In the genomic region with DNA sequence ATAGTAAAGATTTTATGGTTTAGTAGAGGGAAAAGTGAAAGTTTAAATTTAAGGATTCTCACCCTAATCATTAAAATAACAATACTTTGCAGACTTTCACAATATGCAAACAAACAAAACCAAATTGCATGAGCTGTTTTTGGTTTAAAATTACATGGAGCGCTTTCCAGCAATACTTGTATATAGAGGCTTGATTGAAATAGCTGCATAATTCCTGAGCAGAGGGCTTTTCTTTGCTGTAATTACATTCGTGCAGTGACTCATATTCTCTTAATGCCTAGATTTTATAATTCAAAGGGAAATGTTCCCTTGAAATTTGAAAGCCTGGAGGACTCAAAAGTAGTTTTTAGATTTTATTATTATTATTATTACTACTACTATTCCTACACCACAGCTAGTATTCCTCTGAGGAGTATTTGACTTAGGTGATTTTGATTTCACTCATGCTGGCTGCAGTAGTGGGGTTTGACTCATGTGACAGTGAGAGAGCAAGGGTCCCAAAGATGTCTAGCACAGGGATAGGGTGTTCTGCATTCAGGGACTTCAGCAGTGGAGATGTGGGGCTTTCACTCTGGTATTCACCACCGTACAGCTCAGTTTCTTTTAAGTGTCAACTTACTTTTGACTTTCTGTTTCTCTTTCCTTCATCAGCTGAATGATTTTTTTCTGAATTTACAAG, we compare ENCODE assay signal across 13 cellular contexts.
DNase-seq lines count a peak whose midpoint lies in the region; ATAC-seq, FAIRE-seq and TF ChIP-seq lines count a peak whose summit lies in the region.
"Had no signal": no experiment of that assay in that cellular context is flagged by ENCODE, and none has a peak within 500 bp of the region (broad histone marks: within the 10 kb centered on the region; RNA-seq: fewer than 3 reads in every experiment).

No MANE protein-coding gene starts in this region.

- TF ChIP-seq RAD21 in HepG2 (CRISPR knock-in tag; IDR thresholded peaks at IDR 0.05), result no peak

- no peak overlapping the region for H3K9ac ChIP-seq in HepG2 (ENCODE audit: insufficient read depth, low read depth, low read length)

- WGBS in HepG2 (ENCODE audit: low lambda C conversion rate), result 38% methylated on average over 3 of the region's 3 CpGs

- H3K27me3 ChIP-seq in HepG2 (ENCODE audit: control insufficient read depth in 1 of 2, insufficient read depth in 2 of 2, low read length in 2 of 2), result no peaks in the 10 kb centered on the region
- H3K27me3 ChIP-seq: spleen had no signal

- TF ChIP-seq CTCF in HepG2 (CRISPR knock-in tag; IDR thresholded peaks at IDR 0.05), result no peak
- TF ChIP-seq CTCF in WTC11 (IDR thresholded peaks at IDR 0.05), result no peak

- peaks cover 16% of the 10 kb centered on the region for H3K4me1 Mint-ChIP-seq in WTC11
- H3K4me1 Mint-ChIP-seq: stimulated activated memory B cell treated with anti-CD40 and anti-IgM and Interleukin-4, amounts not matched to agents 10 μg/mL and 1 μg/mL and 100 μg/mL, for 72 hours had no signal

- no peak overlapping the region for H3K4me3 ChIP-seq in HepG2 (replicated peaks in 1 of 3; ENCODE audit: insufficient read depth in 1 of 3, low read depth in 2 of 3, low read length in 3 of 3)
- H3K4me3 ChIP-seq: spleen had no signal

- H3K4me1 ChIP-seq in HepG2 (ENCODE audit: insufficient read depth, low read length), result no peaks in the 10 kb centered on the region
- H3K4me1 ChIP-seq: spleen had no signal

- H3K27ac Mint-ChIP-seq in WTC11, result no peak overlapping the region; the same call in 1 of the 2 replicates
- H3K27ac Mint-ChIP-seq: CD4-positive, CD25-positive, alpha-beta regulatory T cell; stimulated activated memory B cell treated with anti-CD40 and anti-IgM and Interleukin-4, amounts not matched to agents 10 μg/mL and 1 μg/mL and 100 μg/mL, for 72 hours had no signal

- FAIRE-seq in HepG2 (lab: Jason Lieb, UNC), result no peak

- no peak for TF ChIP-seq POLR2A in HepG2 (IDR thresholded peaks at IDR 0.05; ENCODE audit: insufficient read depth in 1 of 2, low read depth in 2 of 2, low read length in 2 of 2)

- intact Hi-C loops in HepG2 (cut with micrococcal nuclease; ENCODE audit: unreplicated experiment), result no loop called here

- H3K36me3 Mint-ChIP-seq in WTC11, result peaks cover 15% of the 10 kb centered on the region

- no peak overlapping the region for H3K27ac ChIP-seq in HepG2 (ENCODE audit: extremely low read length, insufficient read depth, low read length)
- H3K27ac ChIP-seq: spleen, WERI-Rb-1 had no signal

- H3K4me2 ChIP-seq in HepG2 (ENCODE audit: low read depth, low read length), result no peak overlapping the region

- peaks cover 11% of the 10 kb centered on the region for H3K9me3 Mint-ChIP-seq in WTC11

- no TSS peak for BruUV-seq in HepG2 (replicated peaks; lab: Mats Ljungman, UMichigan)

- TF ChIP-seq EP300 in HepG2 (IDR thresholded peaks at IDR 0.05; ENCODE audit: low read depth in 2 of 2, low read length in 2 of 2) (no peak), HepG2 (CRISPR knock-in tag; IDR thresholded peaks at IDR 0.05; ENCODE audit: borderline replicate concordance) (no peak)

- no peak overlapping the region for H2AFZ ChIP-seq in HepG2 (ENCODE audit: low read length)

- CTCF ChIA-PET in HepG2 (lab: Yijun Ruan, JAX; ENCODE audit: low intra/inter-chr PET ratio, low total read pairs), result no interaction called here
- CTCF ChIA-PET in WTC11 (lab: Charles Lee), result interaction anchor here (1.6 kb wide), 1 partner anchor 145 kb away, joined by 3 read pairs; no protein-coding TSS in a partner anchor

- no peaks in the 10 kb centered on the region for H3K36me3 ChIP-seq in HepG2 (replicated peaks in 1 of 2; ENCODE audit: control insufficient read depth in 1 of 2, insufficient read depth in 2 of 2, low read length in 2 of 2)
- H3K36me3 ChIP-seq: spleen, WERI-Rb-1 had no signal

- H3K79me2 ChIP-seq in HepG2 (ENCODE audit: insufficient read depth, low read length), result no peaks in the 10 kb centered on the region

- H4K20me1 ChIP-seq in HepG2 (ENCODE audit: insufficient read depth, low read length), result no peaks in the 10 kb centered on the region

- DNase-seq in HepG2 (ENCODE audit: low spot score), result no peak
- DNase-seq in KG1 (lab: John Stamatoyannopoulos, UW), result no peak
- DNase-seq in WTC11 (ENCODE audit: low spot score), result no peak
- no peak for DNase-seq in NAMALWA (ENCODE audit: low spot score)
- DNase-seq: CD4-positive, CD25-positive, alpha-beta regulatory T cell; effector CD8-positive, alpha-beta T cell; spleen; WERI-Rb-1 had no signal

- POLR2A ChIA-PET in HepG2 (lab: Yijun Ruan, JAX), result no interaction called here
- POLR2A ChIA-PET in WTC11 (lab: Charles Lee), result no interaction called here

- ATAC-seq in GM18498 (IDR thresholded peaks at IDR 0.05; ENCODE audit: unreplicated experiment) (peak; percentile 90), GM19452 (IDR thresholded peaks at IDR 0.05; ENCODE audit: unreplicated experiment) (peak; percentile 89), HG02840 (IDR thresholded peaks at IDR 0.05; ENCODE audit: low FRiP score, unreplicated experiment) (peak; percentile 72), HG03565 (IDR thresholded peaks at IDR 0.05; ENCODE audit: unreplicated experiment) (peak; percentile 85), HepG2 (no peak), WTC11 (no peak)
- ATAC-seq: stimulated activated memory B cell treated with anti-CD40 and anti-IgM and Interleukin-4, amounts not matched to agents 10 μg/mL and 1 μg/mL and 100 μg/mL, for 72 hours had no signal

- H3K27me3 Mint-ChIP-seq in WTC11 (ENCODE audit: low read depth), result no peaks in the 10 kb centered on the region
- H3K27me3 Mint-ChIP-seq: CD4-positive, CD25-positive, alpha-beta regulatory T cell; stimulated activated memory B cell treated with anti-CD40 and anti-IgM and Interleukin-4, amounts not matched to agents 10 μg/mL and 1 μg/mL and 100 μg/mL, for 72 hours had no signal

- in situ Hi-C loops in HepG2 (cut with HindIII; ENCODE audit: extremely low pct_ligation_motif_present, low pct_unique_long_range_greater_than_20kb), result no loop called here

- no peak overlapping the region for H3K4me3 Mint-ChIP-seq in WTC11
- H3K4me3 Mint-ChIP-seq: CD4-positive, CD25-positive, alpha-beta regulatory T cell; stimulated activated memory B cell treated with anti-CD40 and anti-IgM and Interleukin-4, amounts not matched to agents 10 μg/mL and 1 μg/mL and 100 μg/mL, for 72 hours had no signal

- H3K9me3 ChIP-seq in HepG2 (ENCODE audit: low read length), result no peaks in the 10 kb centered on the region

TF ChIP-seq in HepG2, 621 proteins besides CTCF, POLR2A, EP300 and RAD21:
- no peak for TF ChIP-seq KLF9 (CRISPR knock-in tag; IDR thresholded peaks at IDR 0.05; ENCODE audit: low read depth)
- no peak for TF ChIP-seq ELF3 (CRISPR knock-in tag; IDR thresholded peaks at IDR 0.05)
- no peak for TF ChIP-seq PCBP2 (optimal IDR thresholded peaks at IDR 0.05; ENCODE audit: low read depth, low read length, poor library complexity, severe bottlenecking)

TF ChIP-seq in WTC11, 78 proteins besides CTCF, POLR2A, EP300 and RAD21:
- TF ChIP-seq, protein P1, sequence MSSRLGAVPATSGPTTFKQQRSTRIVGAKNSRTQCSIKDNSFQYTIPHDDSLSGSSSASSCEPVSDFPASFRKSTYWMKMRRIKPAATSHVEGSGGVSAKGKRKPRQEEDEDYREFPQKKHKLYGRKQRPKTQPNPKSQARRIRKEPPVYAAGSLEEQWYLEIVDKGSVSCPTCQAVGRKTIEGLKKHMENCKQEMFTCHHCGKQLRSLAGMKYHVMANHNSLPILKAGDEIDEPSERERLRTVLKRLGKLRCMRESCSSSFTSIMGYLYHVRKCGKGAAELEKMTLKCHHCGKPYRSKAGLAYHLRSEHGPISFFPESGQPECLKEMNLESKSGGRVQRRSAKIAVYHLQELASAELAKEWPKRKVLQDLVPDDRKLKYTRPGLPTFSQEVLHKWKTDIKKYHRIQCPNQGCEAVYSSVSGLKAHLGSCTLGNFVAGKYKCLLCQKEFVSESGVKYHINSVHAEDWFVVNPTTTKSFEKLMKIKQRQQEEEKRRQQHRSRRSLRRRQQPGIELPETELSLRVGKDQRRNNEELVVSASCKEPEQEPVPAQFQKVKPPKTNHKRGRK (CRISPR knock-in tag; IDR thresholded peaks at IDR 0.05; ENCODE audit: borderline replicate concordance), result no peak
- TF ChIP-seq, protein P2, sequence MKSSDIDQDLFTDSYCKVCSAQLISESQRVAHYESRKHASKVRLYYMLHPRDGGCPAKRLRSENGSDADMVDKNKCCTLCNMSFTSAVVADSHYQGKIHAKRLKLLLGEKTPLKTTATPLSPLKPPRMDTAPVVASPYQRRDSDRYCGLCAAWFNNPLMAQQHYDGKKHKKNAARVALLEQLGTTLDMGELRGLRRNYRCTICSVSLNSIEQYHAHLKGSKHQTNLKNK (CRISPR knock-in tag; IDR thresholded peaks at IDR 0.05), result no peak
- TF ChIP-seq GABPB1 (CRISPR knock-in tag; IDR thresholded peaks at IDR 0.05) (no peak), FOXP1 (CRISPR knock-in tag; IDR thresholded peaks at IDR 0.05; ENCODE audit: borderline replicate concordance) (no peak), NFE2L1 (CRISPR knock-in tag; IDR thresholded peaks at IDR 0.05) (no peak), ZNF416 (CRISPR knock-in tag; IDR thresholded peaks at IDR 0.05) (no peak), GTF2I (CRISPR knock-in tag; conservative IDR thresholded peaks at IDR 0.05) (no peak)

Comparison
In these comparisons a context has a peak if more than half of its experiments do, and no peak if none do; other contexts are left out.
1. ATAC-seq: peak in GM18498 (single experiment), GM19452 (single experiment), HG02840 (single experiment) and HG03565 (single experiment); none in HepG2 (single experiment) and WTC11 (single experiment).